ENCODE assay signal across 11 cellular contexts in genomic region chr13:42660367-42660965, GRCh38.
DNase-seq lines count a peak whose midpoint lies in the region; ATAC-seq, FAIRE-seq and TF ChIP-seq lines count a peak whose summit lies in the region.
"Had no signal": no experiment of that assay in that cellular context is flagged by ENCODE, and none has a peak within 500 bp of the region (broad histone marks: within the 10 kb centered on the region; RNA-seq: fewer than 3 reads in every experiment).

No MANE protein-coding gene starts in this region.

- no TSS peak for BruUV-seq in GM12878 (replicated peaks; lab: Mats Ljungman, UMichigan)

- DNase-seq in EH (ENCODE audit: low read depth), result peak; percentile 24
- DNase-seq in LNCaP clone FGC (ENCODE audit: low read depth), result peak; percentile 32
- no peak for DNase-seq in GM12878 (ENCODE audit: low read depth, low spot score)
- DNase-seq in right lobe of liver, result no peak
- no peak for DNase-seq in activated naive CD4-positive, alpha-beta T cell treated with anti-CD3 and anti-CD28 coated beads, Interleukin-2, amount 50 U/mL, for 16 hours
- no peak for DNase-seq in A172 (ENCODE audit: low spot score)
- no peak for DNase-seq in activated effector memory CD4-positive, alpha-beta T cell treated with anti-CD3 and anti-CD28 coated beads, Interleukin-2, amount 50 U/mL, for 16 hours
- DNase-seq: activated T-cell treated with anti-CD3 and anti-CD28 coated beads, Interleukin-2, amount 50 U/mL, for 48 hours; NCI-H1092 treated with DMSO at 0.1 percent for 48 hours had no signal

- no peak overlapping the region for H3K9ac ChIP-seq in GM12878 (ENCODE audit: control insufficient read depth, insufficient read depth, low read length)

- no peaks in the 10 kb centered on the region for H3K79me2 ChIP-seq in GM12878 (ENCODE audit: control insufficient read depth, insufficient read depth, low read length)

- no peak overlapping the region for H3K4me2 ChIP-seq in GM12878 (ENCODE audit: control insufficient read depth, insufficient read depth)

- H3K27ac ChIP-seq in GM12878 (ENCODE audit: control insufficient read depth, insufficient read depth) (no peak overlapping the region), right lobe of liver (no peak overlapping the region)
- H3K27ac ChIP-seq: suprapubic skin had no signal

- RAD21 ChIA-PET in GM12878 (lab: Charles Lee; ENCODE audit: unreplicated experiment), result interaction anchor here (1.0 to 1.2 kb wide), 2 partner anchors 65 to 215 kb away, joined by 3 read pairs; no protein-coding TSS in a partner anchor

- peaks cover 0 to 4% of the 10 kb centered on the region in 2 experiments; a peak in 1 of 4 replicates for H3K27me3 ChIP-seq in GM12878 (replicated peaks in 1 of 2; ENCODE audit: control insufficient read depth in 2 of 2, insufficient read depth in 2 of 2, low read length in 1 of 2)
- H3K27me3 ChIP-seq in right lobe of liver, result no peaks in the 10 kb centered on the region
- H3K27me3 ChIP-seq: suprapubic skin had no signal

- in situ Hi-C loops in GM12878 (cut with MboI), result no loop called here

- TF ChIP-seq POLR2A in GM12878 (IDR thresholded peaks at IDR 0.05; ENCODE audit: low read depth, low read length) (no peak), right lobe of liver (IDR thresholded peaks at IDR 0.05) (no peak)

- CTCF ChIA-PET in GM12878 (lab: Yijun Ruan, JAX), result interaction anchor here (0.9 to 2.3 kb wide), 4 partner anchors 65 to 1144 kb away, joined by 3 to 7 read pairs (median 4); no protein-coding TSS in a partner anchor

- TF ChIP-seq RAD21 in GM12878 (IDR thresholded peaks at IDR 0.05; ENCODE audit: insufficient read depth, low read depth, low read length), result no peak

- FAIRE-seq in GM12878 (lab: Jason Lieb, UNC), result no peak

- TF ChIP-seq CTCF in LNCaP clone FGC (IDR thresholded peaks at IDR 0.05; ENCODE audit: control insufficient read depth, extremely low read depth, insufficient read depth) (peak; percentile 62), GM12878 (IDR thresholded peaks at IDR 0.05 in 2 of 3, conservative IDR thresholded peaks at IDR 0.05 in 1 of 3; ENCODE audit: control insufficient read depth in 2 of 3, extremely low read depth in 1 of 3, insufficient read depth in 1 of 3, low read depth in 3 of 3, low read length in 3 of 3) (peak in 1 of 3 experiments; percentile 10; a peak in 1 of 6 replicates), right lobe of liver (IDR thresholded peaks at IDR 0.05) (peak in 3 of 4 donors; percentile 5 to 19 (median 18))

- no peak overlapping the region for H2AFZ ChIP-seq in GM12878 (ENCODE audit: control insufficient read depth, low read depth, low read length)

- no peaks in the 10 kb centered on the region for H3K4me1 ChIP-seq in GM12878 (ENCODE audit: control insufficient read depth, insufficient read depth, low read length)
- H3K4me1 ChIP-seq in right lobe of liver, result no peaks in the 10 kb centered on the region
- H3K4me1 ChIP-seq: suprapubic skin had no signal

- no peak for TF ChIP-seq EP300 in GM12878 (IDR thresholded peaks at IDR 0.05; ENCODE audit: borderline replicate concordance in 1 of 2, control insufficient read depth in 1 of 2, low read depth in 2 of 2, low read length in 2 of 2)

- SMC1A ChIA-PET in GM12878 (lab: Charles Lee; ENCODE audit: uncharacterized antibody, unreplicated experiment), result interaction anchor here (1.0 to 1.6 kb wide), 3 partner anchors 8 to 81 kb away, joined by 3 to 6 read pairs (median 3); no protein-coding TSS in a partner anchor

- no peaks in the 10 kb centered on the region for H4K20me1 ChIP-seq in GM12878 (ENCODE audit: control insufficient read depth, insufficient read depth)

- intact Hi-C loops in GM12878 (cut with micrococcal nuclease; ENCODE audit: unreplicated experiment), result no loop called here
- intact Hi-C loops in right lobe of liver (cut with DNase I), result no loop called here

- POLR2A ChIA-PET in GM12878 (lab: Charles Lee), result no interaction called here

- 14% methylated on average over 4 of the region's 4 CpGs for WGBS in GM12878 (ENCODE audit: insufficient coverage, insufficient replicate concordance, low lambda C conversion rate, missing lambda C conversion rate)
- WGBS in right lobe of liver (ENCODE audit: insufficient coverage, low coverage, low lambda C conversion rate, missing lambda C conversion rate), result 52% methylated on average over 4 of the region's 4 CpGs

- H3K36me3 ChIP-seq in GM12878 (ENCODE audit: control insufficient read depth in 2 of 2, insufficient read depth in 2 of 2, low read length in 1 of 2), result no peaks in the 10 kb centered on the region
- no peaks in the 10 kb centered on the region for H3K36me3 ChIP-seq in right lobe of liver
- H3K36me3 ChIP-seq: suprapubic skin had no signal

- no peak overlapping the region for H3K4me3 ChIP-seq in LNCaP clone FGC (ENCODE audit: low read depth, low read length)
- H3K4me3 ChIP-seq in GM12878, result no peak overlapping the region
- H3K4me3 ChIP-seq in right lobe of liver, result no peak overlapping the region
- H3K4me3 ChIP-seq: suprapubic skin had no signal

- H3K9me3 ChIP-seq in GM12878 (replicated peaks; ENCODE audit: control insufficient read depth, insufficient read depth, low read length) (no peaks in the 10 kb centered on the region), right lobe of liver (no peaks in the 10 kb centered on the region)
- H3K9me3 ChIP-seq: suprapubic skin had no signal

- ATAC-seq in GM12878 (peak; percentile 27; the same call in 1 of the 3 replicates), right lobe of liver (peak in 1 of 4 donors; percentile 27)
- no peak for ATAC-seq in activated CD4-positive, CD25-positive, alpha-beta regulatory T cell treated with anti-CD3 and anti-CD28 coated beads, Interleukin-2, amount 50 U/mL, for 24 hours

TF ChIP-seq in GM12878, 131 proteins besides CTCF, POLR2A, EP300 and RAD21:
- TF ChIP-seq IRF5 (IDR thresholded peaks at IDR 0.05; ENCODE audit: borderline replicate concordance), result no peak
- no peak for TF ChIP-seq BHLHE40 (IDR thresholded peaks at IDR 0.05; ENCODE audit: borderline replicate concordance in 1 of 2, low read depth in 2 of 2, low read length in 1 of 2)
- no peak for TF ChIP-seq DPF2 (IDR thresholded peaks at IDR 0.05)
- TF ChIP-seq JUND (IDR thresholded peaks at IDR 0.05; ENCODE audit: low read depth, low read length), result no peak
TF ChIP-seq in GM12878: peak in this region for 0.

Comparison
In these comparisons a context has a peak if more than half of its experiments do, and no peak if none do; other contexts are left out.
1. DNase-seq: peak in EH (single experiment) and LNCaP clone FGC (single experiment); none in GM12878 (single experiment), right lobe of liver (0 of 3), activated naive CD4-positive, alpha-beta T cell treated with anti-CD3 and anti-CD28 coated beads, Interleukin-2, amount 50 U/mL, for 16 hours (single experiment), A172 (single experiment) and activated effector memory CD4-positive, alpha-beta T cell treated with anti-CD3 and anti-CD28 coated beads, Interleukin-2, amount 50 U/mL, for 16 hours (single experiment).